Comparison of ENCODE assay signal across 11 cellular contexts in genomic region chr13:108349269-108349668, GRCh38.
"Had no signal": no experiment of that assay in that cellular context is flagged by ENCODE, and none has a peak within 500 bp of the region (broad histone marks: within the 10 kb centered on the region; RNA-seq: fewer than 3 reads in every experiment).

No MANE protein-coding gene starts in this region.

- DNase-seq: GM23248, GOT3, H7, H9, HCEC 1CT, HFFc6 had no signal

- H3K4me3 ChIP-seq: GM23248, GM23338, HAP-1 had no signal

- H3K9ac ChIP-seq: GM23248 had no signal

- H2AFZ ChIP-seq: GM23248, GM23338 had no signal

- H3K4me1 ChIP-seq: HAP-1 had no signal

- H3K36me3 ChIP-seq: HAP-1 had no signal

- FAIRE-seq: H1, H54 had no signal

- H3K27ac ChIP-seq: GM23248 had no signal

- H3K9me3 ChIP-seq: HAP-1 had no signal

- H3K4me2 ChIP-seq: GM23338 had no signal

- ATAC-seq: GM23338, HCT116 had no signal
